Comparison of ENCODE assay signal across 8 cellular contexts in genomic region chr10:17910144-17910789, GRCh38. TPM values are rescaled to one million over a fixed set of nuclear protein-coding genes. Genes with fewer than 3 reads are reported as not detected.
DNase-seq lines count a peak whose midpoint lies in the region; ATAC-seq and TF ChIP-seq lines count a peak whose summit lies in the region.

No MANE protein-coding gene starts in this region.

- peak overlapping the region; percentile 69 for H2AFZ ChIP-seq in neural progenitor cell (replicated peaks)

- H3K9me3 Mint-ChIP-seq in natural killer cell: no peaks in the 10 kb centered on the region
- H3K9me3 Mint-ChIP-seq in natural killer cell treated with Interleukin-12 subunit alpha and Interleukin-12 subunit beta and Interleukin-15 and Interleukin-18, amount 100 ng/mL, for 72 hours: no peaks in the 10 kb centered on the region
- peaks cover 2% of the 10 kb centered on the region for H3K9me3 Mint-ChIP-seq in neural progenitor cell

- H3F3A ChIP-seq in neural progenitor cell (ENCODE audit: low read depth): peaks cover 5% of the 10 kb centered on the region

- H3K4me1 ChIP-seq in neural progenitor cell: no peaks in the 10 kb centered on the region

- peak in 1 of 3 donors; percentile 48 for ATAC-seq in natural killer cell
- no peak for ATAC-seq in natural killer cell treated with Interleukin-12 subunit alpha and Interleukin-12 subunit beta and Interleukin-15 and Interleukin-18, amount 100 ng/mL, for 72 hours
- peak; percentile 51 for ATAC-seq in HG03135 (IDR thresholded peaks at IDR 0.05; ENCODE audit: unreplicated experiment)
- no peak for ATAC-seq in GM18520 (IDR thresholded peaks at IDR 0.05; ENCODE audit: unreplicated experiment)

- no peak overlapping the region for H3K27ac ChIP-seq in neural progenitor cell

- H3K27ac Mint-ChIP-seq in natural killer cell (no peak overlapping the region), neural progenitor cell (no peak overlapping the region)
- H3K27ac Mint-ChIP-seq in natural killer cell treated with Interleukin-12 subunit alpha and Interleukin-12 subunit beta and Interleukin-15 and Interleukin-18, amount 100 ng/mL, for 72 hours: no peak overlapping the region

- H3K9me3 ChIP-seq in neural progenitor cell (ENCODE audit: low read depth): no peaks in the 10 kb centered on the region

- H3K27me3 Mint-ChIP-seq in natural killer cell (ENCODE audit: low read depth in 2 of 2) (peaks cover 6 to 9% of the 10 kb centered on the region in 2 donors), neural progenitor cell (ENCODE audit: insufficient read depth, low read depth) (no peaks in the 10 kb centered on the region)
- peaks cover 4 to 16% of the 10 kb centered on the region in 2 donors for H3K27me3 Mint-ChIP-seq in natural killer cell treated with Interleukin-12 subunit alpha and Interleukin-12 subunit beta and Interleukin-15 and Interleukin-18, amount 100 ng/mL, for 72 hours

- intact Hi-C loops in natural killer cell (cut with micrococcal nuclease): no loop called here

- H3K4me3 Mint-ChIP-seq in natural killer cell: no peak overlapping the region
- no peak overlapping the region for H3K4me3 Mint-ChIP-seq in natural killer cell treated with Interleukin-12 subunit alpha and Interleukin-12 subunit beta and Interleukin-15 and Interleukin-18, amount 100 ng/mL, for 72 hours
- no peak overlapping the region for H3K4me3 Mint-ChIP-seq in neural progenitor cell

- H3K36me3 Mint-ChIP-seq in natural killer cell: no peaks in the 10 kb centered on the region
- no peaks in the 10 kb centered on the region for H3K36me3 Mint-ChIP-seq in natural killer cell treated with Interleukin-12 subunit alpha and Interleukin-12 subunit beta and Interleukin-15 and Interleukin-18, amount 100 ng/mL, for 72 hours
- no peaks in the 10 kb centered on the region for H3K36me3 Mint-ChIP-seq in neural progenitor cell

- H3K9ac ChIP-seq in neural progenitor cell: no peak overlapping the region

- DNase-seq in natural killer cell (no peak), RPMI7951 (ENCODE audit: low read depth) (peak; percentile 58), epithelial cell of proximal tubule (ENCODE audit: low read depth) (peak; percentile 7), neural progenitor cell (ENCODE audit: low spot score) (peak; percentile 70)
- DNase-seq in natural killer cell treated with Interleukin-12 subunit alpha and Interleukin-12 subunit beta and Interleukin-15 and Interleukin-18, amount 100 ng/mL, for 72 hours (ENCODE audit: low spot score): no peak
- no peak for DNase-seq in activated naive CD4-positive, alpha-beta T cell (lab: John Stamatoyannopoulos, UW)

- no peaks in the 10 kb centered on the region for H3K79me2 ChIP-seq in neural progenitor cell (ENCODE audit: low read depth)

- H3K4me2 ChIP-seq in neural progenitor cell: no peak overlapping the region

- H3K4me3 ChIP-seq in epithelial cell of proximal tubule (ENCODE audit: low read depth, low read length): no peak overlapping the region
- no peak overlapping the region for H3K4me3 ChIP-seq in neural progenitor cell

- H3K36me3 ChIP-seq in neural progenitor cell: no peaks in the 10 kb centered on the region

- peak; percentile 29 for TF ChIP-seq CTCF in natural killer cell (IDR thresholded peaks at IDR 0.05)
- peak; percentile 79 for TF ChIP-seq CTCF in epithelial cell of proximal tubule (conservative IDR thresholded peaks at IDR 0.05; ENCODE audit: low read depth, low read length)
- TF ChIP-seq CTCF in neural progenitor cell (IDR thresholded peaks at IDR 0.05): peak; percentile 74

- H3K4me1 Mint-ChIP-seq in natural killer cell (no peaks in the 10 kb centered on the region), neural progenitor cell (peaks cover 8% of the 10 kb centered on the region)
- H3K4me1 Mint-ChIP-seq in natural killer cell treated with Interleukin-12 subunit alpha and Interleukin-12 subunit beta and Interleukin-15 and Interleukin-18, amount 100 ng/mL, for 72 hours (ENCODE audit: low read depth in 2 of 2): no peaks in the 10 kb centered on the region

- no peaks in the 10 kb centered on the region for H3K27me3 ChIP-seq in neural progenitor cell

- no peaks in the 10 kb centered on the region for H4K20me1 ChIP-seq in neural progenitor cell (ENCODE audit: low read depth)

RNA-seq across cellular contexts. Expression of gene SLC39A12, which starts 41.5 kb away (rescaled TPM):
- total RNA-seq in natural killer cell (not detected), epithelial cell of proximal tubule (not detected in 2 replicates), neural progenitor cell (ENCODE audit: low replicate concordance) (0.22 TPM in 1 of 2 replicates, not detected in the other)
- not detected for total RNA-seq in natural killer cell treated with Interleukin-12 subunit alpha and Interleukin-12 subunit beta and Interleukin-15 and Interleukin-18, amount 100 ng/mL, for 72 hours
- total RNA-seq in RPMI7951 (2014; rRNA removed; shearing (Covaris generic)): not detected in 2 replicates

Comparison
In these comparisons a context has a peak if more than half of its experiments do, and no peak if none do; other contexts are left out.
1. DNase-seq: peak in RPMI7951 (single experiment), epithelial cell of proximal tubule (single experiment) and neural progenitor cell (single experiment); none in natural killer cell (single experiment), natural killer cell treated with Interleukin-12 subunit alpha and Interleukin-12 subunit beta and Interleukin-15 and Interleukin-18, amount 100 ng/mL, for 72 hours (single experiment) and activated naive CD4-positive, alpha-beta T cell (0 of 4).
2. CTCF ChIP-seq: peak in every context shown above with its lines; median percentile 79 in epithelial cell of proximal tubule; 74 in neural progenitor cell; 29 in natural killer cell.